In the genomic region with DNA sequence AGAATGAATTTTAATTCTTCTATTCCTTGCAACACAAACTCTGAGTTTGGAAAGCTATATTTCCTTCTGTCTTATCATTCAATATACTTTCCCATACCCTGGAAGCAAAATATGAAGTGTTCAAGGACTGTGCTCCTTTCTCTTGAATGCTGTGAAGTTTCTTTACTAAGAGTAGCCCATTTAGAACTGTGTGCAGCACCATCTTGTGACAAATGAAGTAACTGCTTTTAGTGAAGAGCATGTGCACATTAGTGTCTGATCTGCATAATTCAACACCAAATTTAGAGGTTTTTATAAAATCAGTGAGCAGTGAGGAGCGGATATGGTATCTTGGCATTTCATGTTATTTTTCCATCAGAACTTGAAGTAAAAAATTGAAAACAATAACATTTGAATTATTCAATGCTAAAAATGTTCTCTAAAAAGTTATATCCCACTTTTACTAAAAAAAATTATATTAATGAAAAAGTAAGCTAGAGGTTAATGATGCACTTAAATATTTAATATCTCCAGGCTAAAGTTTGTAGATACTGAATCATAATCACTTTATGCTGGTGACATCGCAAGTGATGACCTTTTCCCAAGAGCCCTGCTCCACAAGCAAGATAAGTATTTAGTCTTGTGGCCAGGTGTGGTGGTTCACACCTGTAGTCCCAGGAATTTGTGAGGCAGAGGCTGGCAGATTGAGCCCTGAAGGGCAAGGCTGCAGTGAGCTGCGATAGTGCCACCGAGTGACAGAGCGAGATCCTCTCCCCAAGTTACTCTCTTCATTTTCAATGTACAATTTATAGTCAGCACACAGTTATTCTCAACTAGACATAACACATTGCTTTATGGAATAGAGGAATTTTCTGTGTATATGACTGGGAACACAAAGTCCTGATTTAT, we compare ENCODE assay signal across 8 cellular contexts.
DNase-seq lines count a peak whose midpoint lies in the region; ATAC-seq and TF ChIP-seq lines count a peak whose summit lies in the region.

No MANE protein-coding gene starts in this region.

- H3K9me3 ChIP-seq in effector memory CD4-positive, alpha-beta T cell (ENCODE audit: control insufficient read depth, low read length), result no peaks in the 10 kb centered on the region
- H3K9me3 ChIP-seq in psoas muscle, result no peaks in the 10 kb centered on the region

- no peak overlapping the region for H3K4me3 ChIP-seq in NB4 (ENCODE audit: low read depth, low read length)
- H3K4me3 ChIP-seq in effector memory CD4-positive, alpha-beta T cell (ENCODE audit: insufficient read depth, low read depth, low read length, poor library complexity, severe bottlenecking), result no peak overlapping the region
- H3K4me3 ChIP-seq in psoas muscle, result no peak overlapping the region

- H3K27me3 ChIP-seq in effector memory CD4-positive, alpha-beta T cell (replicated peaks; ENCODE audit: control insufficient read depth, insufficient read depth, low read length, poor library complexity, severe bottlenecking), result no peaks in the 10 kb centered on the region
- no peaks in the 10 kb centered on the region for H3K27me3 ChIP-seq in psoas muscle (ENCODE audit: insufficient read depth in 3 of 3, low read length in 2 of 3)

- ATAC-seq in HG02623 (IDR thresholded peaks at IDR 0.05; ENCODE audit: unreplicated experiment) (no peak), psoas muscle (no peak)

- no peaks in the 10 kb centered on the region for H3K36me3 ChIP-seq in effector memory CD4-positive, alpha-beta T cell (ENCODE audit: control insufficient read depth, insufficient read depth, low read length)
- H3K36me3 ChIP-seq in psoas muscle (ENCODE audit: insufficient read depth in 1 of 2, low read depth in 1 of 2), result no peaks in the 10 kb centered on the region

- 84 to 88% (median 85%) methylated on average over 5 of the region's 5 CpGs for WGBS in psoas muscle, 3 donors

- intact Hi-C loops in psoas muscle (cut with DNase I), result no loop called here

- DNase-seq in EH (ENCODE audit: low read depth) (peak; percentile 15), NB4 (ENCODE audit: low read depth) (peak; percentile 43), SW480 (ENCODE audit: low spot score) (peak; percentile 75), kidney glomerular epithelial cell (lab: John Stamatoyannopoulos, UW) (peak; percentile 46), NCI-H1048 (lab: John Stamatoyannopoulos, UW) (no peak), psoas muscle (no peak)
- no peak for DNase-seq in effector memory CD4-positive, alpha-beta T cell

- H3K27ac ChIP-seq in effector memory CD4-positive, alpha-beta T cell (ENCODE audit: insufficient read depth, low read length, poor library complexity, severe bottlenecking), result no peak overlapping the region
- no peak overlapping the region for H3K27ac ChIP-seq in psoas muscle

- no peaks in the 10 kb centered on the region for H3K4me1 ChIP-seq in effector memory CD4-positive, alpha-beta T cell (ENCODE audit: control insufficient read depth, insufficient read depth, low read length, poor library complexity, severe bottlenecking)
- H3K4me1 ChIP-seq in psoas muscle, result no peaks in the 10 kb centered on the region

- peak; percentile 27 for TF ChIP-seq CTCF in NB4 (IDR thresholded peaks at IDR 0.05; ENCODE audit: low read depth, low read length)
- TF ChIP-seq CTCF in psoas muscle (IDR thresholded peaks at IDR 0.05), result no peak

- TF ChIP-seq POLR2A in NB4 (IDR thresholded peaks at IDR 0.05; ENCODE audit: extremely low read depth, insufficient read length), result no peak

Comparison
In these comparisons a context has a peak if more than half of its experiments do, and no peak if none do; other contexts are left out.
1. DNase-seq: peak in EH (single experiment), NB4 (single experiment), SW480 (single experiment) and kidney glomerular epithelial cell (single experiment); none in NCI-H1048 (single experiment), effector memory CD4-positive, alpha-beta T cell (0 of 3) and psoas muscle (0 of 2).